ENCODE assay signal across 1 cellular context in the genomic region with DNA sequence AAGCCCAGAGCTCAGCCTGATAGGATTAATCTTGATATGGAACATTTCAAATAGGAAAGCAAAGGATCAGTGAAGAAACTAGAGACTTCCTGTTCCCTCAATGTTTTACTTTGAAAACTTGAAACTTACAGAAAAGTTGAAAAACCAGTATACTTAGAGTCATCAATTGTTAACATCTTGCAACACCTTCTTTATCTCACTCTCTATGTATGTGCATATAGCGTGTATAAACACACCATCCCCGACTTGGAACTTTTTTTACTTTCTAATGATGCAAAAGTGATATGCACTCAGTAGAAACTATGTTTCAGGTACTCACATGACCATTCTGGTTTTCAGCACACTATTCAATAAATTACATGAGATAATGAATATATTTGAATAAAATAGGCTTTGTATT.
TF ChIP-seq lines count a peak whose summit lies in the region.

No MANE protein-coding gene starts in this region.

TF ChIP-seq in H1, 55 proteins besides CTCF, POLR2A, EP300 and RAD21 (continued from another document):
- no peak for TF ChIP-seq ZNF274 (IDR thresholded peaks at IDR 0.05; ENCODE audit: borderline replicate concordance, extremely low read depth, low read length)
- no peak for TF ChIP-seq RBBP5 (IDR thresholded peaks at IDR 0.05; ENCODE audit: borderline replicate concordance, low read depth, low read length)
- TF ChIP-seq SIRT6 (IDR thresholded peaks at IDR 0.05; ENCODE audit: low read length), result no peak
- TF ChIP-seq, protein P1, sequence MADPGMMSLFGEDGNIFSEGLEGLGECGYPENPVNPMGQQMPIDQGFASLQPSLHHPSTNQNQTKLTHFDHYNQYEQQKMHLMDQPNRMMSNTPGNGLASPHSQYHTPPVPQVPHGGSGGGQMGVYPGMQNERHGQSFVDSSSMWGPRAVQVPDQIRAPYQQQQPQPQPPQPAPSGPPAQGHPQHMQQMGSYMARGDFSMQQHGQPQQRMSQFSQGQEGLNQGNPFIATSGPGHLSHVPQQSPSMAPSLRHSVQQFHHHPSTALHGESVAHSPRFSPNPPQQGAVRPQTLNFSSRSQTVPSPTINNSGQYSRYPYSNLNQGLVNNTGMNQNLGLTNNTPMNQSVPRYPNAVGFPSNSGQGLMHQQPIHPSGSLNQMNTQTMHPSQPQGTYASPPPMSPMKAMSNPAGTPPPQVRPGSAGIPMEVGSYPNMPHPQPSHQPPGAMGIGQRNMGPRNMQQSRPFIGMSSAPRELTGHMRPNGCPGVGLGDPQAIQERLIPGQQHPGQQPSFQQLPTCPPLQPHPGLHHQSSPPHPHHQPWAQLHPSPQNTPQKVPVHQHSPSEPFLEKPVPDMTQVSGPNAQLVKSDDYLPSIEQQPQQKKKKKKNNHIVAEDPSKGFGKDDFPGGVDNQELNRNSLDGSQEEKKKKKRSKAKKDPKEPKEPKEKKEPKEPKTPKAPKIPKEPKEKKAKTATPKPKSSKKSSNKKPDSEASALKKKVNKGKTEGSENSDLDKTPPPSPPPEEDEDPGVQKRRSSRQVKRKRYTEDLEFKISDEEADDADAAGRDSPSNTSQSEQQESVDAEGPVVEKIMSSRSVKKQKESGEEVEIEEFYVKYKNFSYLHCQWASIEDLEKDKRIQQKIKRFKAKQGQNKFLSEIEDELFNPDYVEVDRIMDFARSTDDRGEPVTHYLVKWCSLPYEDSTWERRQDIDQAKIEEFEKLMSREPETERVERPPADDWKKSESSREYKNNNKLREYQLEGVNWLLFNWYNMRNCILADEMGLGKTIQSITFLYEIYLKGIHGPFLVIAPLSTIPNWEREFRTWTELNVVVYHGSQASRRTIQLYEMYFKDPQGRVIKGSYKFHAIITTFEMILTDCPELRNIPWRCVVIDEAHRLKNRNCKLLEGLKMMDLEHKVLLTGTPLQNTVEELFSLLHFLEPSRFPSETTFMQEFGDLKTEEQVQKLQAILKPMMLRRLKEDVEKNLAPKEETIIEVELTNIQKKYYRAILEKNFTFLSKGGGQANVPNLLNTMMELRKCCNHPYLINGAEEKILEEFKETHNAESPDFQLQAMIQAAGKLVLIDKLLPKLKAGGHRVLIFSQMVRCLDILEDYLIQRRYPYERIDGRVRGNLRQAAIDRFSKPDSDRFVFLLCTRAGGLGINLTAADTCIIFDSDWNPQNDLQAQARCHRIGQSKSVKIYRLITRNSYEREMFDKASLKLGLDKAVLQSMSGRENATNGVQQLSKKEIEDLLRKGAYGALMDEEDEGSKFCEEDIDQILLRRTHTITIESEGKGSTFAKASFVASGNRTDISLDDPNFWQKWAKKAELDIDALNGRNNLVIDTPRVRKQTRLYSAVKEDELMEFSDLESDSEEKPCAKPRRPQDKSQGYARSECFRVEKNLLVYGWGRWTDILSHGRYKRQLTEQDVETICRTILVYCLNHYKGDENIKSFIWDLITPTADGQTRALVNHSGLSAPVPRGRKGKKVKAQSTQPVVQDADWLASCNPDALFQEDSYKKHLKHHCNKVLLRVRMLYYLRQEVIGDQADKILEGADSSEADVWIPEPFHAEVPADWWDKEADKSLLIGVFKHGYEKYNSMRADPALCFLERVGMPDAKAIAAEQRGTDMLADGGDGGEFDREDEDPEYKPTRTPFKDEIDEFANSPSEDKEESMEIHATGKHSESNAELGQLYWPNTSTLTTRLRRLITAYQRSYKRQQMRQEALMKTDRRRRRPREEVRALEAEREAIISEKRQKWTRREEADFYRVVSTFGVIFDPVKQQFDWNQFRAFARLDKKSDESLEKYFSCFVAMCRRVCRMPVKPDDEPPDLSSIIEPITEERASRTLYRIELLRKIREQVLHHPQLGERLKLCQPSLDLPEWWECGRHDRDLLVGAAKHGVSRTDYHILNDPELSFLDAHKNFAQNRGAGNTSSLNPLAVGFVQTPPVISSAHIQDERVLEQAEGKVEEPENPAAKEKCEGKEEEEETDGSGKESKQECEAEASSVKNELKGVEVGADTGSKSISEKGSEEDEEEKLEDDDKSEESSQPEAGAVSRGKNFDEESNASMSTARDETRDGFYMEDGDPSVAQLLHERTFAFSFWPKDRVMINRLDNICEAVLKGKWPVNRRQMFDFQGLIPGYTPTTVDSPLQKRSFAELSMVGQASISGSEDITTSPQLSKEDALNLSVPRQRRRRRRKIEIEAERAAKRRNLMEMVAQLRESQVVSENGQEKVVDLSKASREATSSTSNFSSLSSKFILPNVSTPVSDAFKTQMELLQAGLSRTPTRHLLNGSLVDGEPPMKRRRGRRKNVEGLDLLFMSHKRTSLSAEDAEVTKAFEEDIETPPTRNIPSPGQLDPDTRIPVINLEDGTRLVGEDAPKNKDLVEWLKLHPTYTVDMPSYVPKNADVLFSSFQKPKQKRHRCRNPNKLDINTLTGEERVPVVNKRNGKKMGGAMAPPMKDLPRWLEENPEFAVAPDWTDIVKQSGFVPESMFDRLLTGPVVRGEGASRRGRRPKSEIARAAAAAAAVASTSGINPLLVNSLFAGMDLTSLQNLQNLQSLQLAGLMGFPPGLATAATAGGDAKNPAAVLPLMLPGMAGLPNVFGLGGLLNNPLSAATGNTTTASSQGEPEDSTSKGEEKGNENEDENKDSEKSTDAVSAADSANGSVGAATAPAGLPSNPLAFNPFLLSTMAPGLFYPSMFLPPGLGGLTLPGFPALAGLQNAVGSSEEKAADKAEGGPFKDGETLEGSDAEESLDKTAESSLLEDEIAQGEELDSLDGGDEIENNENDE (IDR thresholded peaks at IDR 0.05; ENCODE audit: insufficient replicate concordance, low read length), result no peak
- no peak for TF ChIP-seq CTBP2 (IDR thresholded peaks at IDR 0.05; ENCODE audit: borderline replicate concordance, insufficient read depth, insufficient read length, low read length)
- no peak for TF ChIP-seq SIX5 (IDR thresholded peaks at IDR 0.05; ENCODE audit: low read depth, low read length)
- no peak for TF ChIP-seq TBP (IDR thresholded peaks at IDR 0.05; ENCODE audit: low read depth, low read length)
- TF ChIP-seq KDM5A (IDR thresholded peaks at IDR 0.05; ENCODE audit: low read length), result no peak
- no peak for TF ChIP-seq RNF2 (IDR thresholded peaks at IDR 0.05; ENCODE audit: borderline replicate concordance, low read depth, low read length, missing control alignments, poor library complexity, severe bottlenecking)
- no peak for TF ChIP-seq KDM1A (IDR thresholded peaks at IDR 0.05; ENCODE audit: borderline replicate concordance, low read length)
- no peak for TF ChIP-seq BACH1 (IDR thresholded peaks at IDR 0.05; ENCODE audit: low read length)
- no peak for TF ChIP-seq MAFK (IDR thresholded peaks at IDR 0.05; ENCODE audit: low read depth, low read length)
- no peak for TF ChIP-seq BRCA1 (IDR thresholded peaks at IDR 0.05; ENCODE audit: low read depth, low read length)
- TF ChIP-seq YY1 (IDR thresholded peaks at IDR 0.05; ENCODE audit: low read depth, low read length), result no peak
